ENCODE assay signal across 24 cellular contexts in genomic region chr5:8114597-8115266, GRCh38.
"Had no signal": no experiment of that assay in that cellular context is flagged by ENCODE, and none has a peak within 500 bp of the region (broad histone marks: within the 10 kb centered on the region; RNA-seq: fewer than 3 reads in every experiment).

No MANE protein-coding gene starts in this region.

- ATAC-seq: activated CD4-positive, CD25-positive, alpha-beta regulatory T cell treated with anti-CD3 and anti-CD28 coated beads, Interleukin-2, amount 50 U/mL, for 24 hours; gastroesophageal sphincter; left lobe of liver; lower lobe of right lung; naive thymus-derived CD4-positive, alpha-beta T cell had no signal

- H3K4me1 Mint-ChIP-seq: activated CD4-positive, alpha-beta memory T cell treated with anti-CD3 and anti-CD28 coated beads, Interleukin-2, amount 10 ng/mL, durations not matched to agents 7 days and 5 days; activated CD4-positive, alpha-beta T cell treated with anti-CD3 and anti-CD28 coated beads, Interleukin-2, amount 10 ng/mL, durations not matched to agents 24 days and 14 days; activated naive CD4-positive, alpha-beta T cell treated with anti-CD3 and anti-CD28 coated beads, Interleukin-2, amount 10 ng/mL, durations not matched to agents 7 days and 5 days; naive thymus-derived CD4-positive, alpha-beta T cell; neural crest cell had no signal

- H3K27me3 Mint-ChIP-seq: activated CD4-positive, alpha-beta memory T cell treated with anti-CD3 and anti-CD28 coated beads, Interleukin-2, amount 10 ng/mL, durations not matched to agents 7 days and 5 days; activated CD4-positive, alpha-beta T cell treated with anti-CD3 and anti-CD28 coated beads, Interleukin-2, amount 10 ng/mL, durations not matched to agents 24 days and 14 days; activated naive CD4-positive, alpha-beta T cell treated with anti-CD3 and anti-CD28 coated beads, Interleukin-2, amount 10 ng/mL, durations not matched to agents 7 days and 5 days; stimulated activated naive CD8-positive, alpha-beta T cell treated with anti-CD3 and anti-CD28 coated beads, Interleukin-15, Interleukin-2, amounts not matched to agents 100 ng/mL and 50 ng/mL, for 24 hours had no signal

- DNase-seq: activated CD4-positive, alpha-beta memory T cell treated with anti-CD3 and anti-CD28 coated beads, Interleukin-2, amount 10 ng/mL, durations not matched to agents 7 days and 5 days; activated CD4-positive, alpha-beta T cell treated with anti-CD3 and anti-CD28 coated beads, Interleukin-2, amount 10 ng/mL, durations not matched to agents 24 days and 14 days; activated effector memory CD4-positive, alpha-beta T cell treated with anti-CD3 and anti-CD28 coated beads, Interleukin-2, amount 50 U/mL, for 16 hours; activated naive CD4-positive, alpha-beta T cell treated with anti-CD3 and anti-CD28 coated beads, Interleukin-2, amount 10 ng/mL, durations not matched to agents 7 days and 5 days; amygdala; cortex of kidney; head of caudate nucleus; hypothalamus; kidney; lower lobe of right lung; naive thymus-derived CD4-positive, alpha-beta T cell; occipital lobe; stimulated activated CD4-positive, alpha-beta T cell treated with anti-CD3 and anti-CD28 coated beads, Interleukin-4, amount 100 ng/mL, for 4 hours; T1000 had no signal

- H3K27ac Mint-ChIP-seq: activated CD4-positive, alpha-beta memory T cell treated with anti-CD3 and anti-CD28 coated beads, Interleukin-2, amount 10 ng/mL, durations not matched to agents 7 days and 5 days; activated CD4-positive, alpha-beta T cell treated with anti-CD3 and anti-CD28 coated beads, Interleukin-2, amount 10 ng/mL, durations not matched to agents 24 days and 14 days; activated naive CD4-positive, alpha-beta T cell treated with anti-CD3 and anti-CD28 coated beads, Interleukin-2, amount 10 ng/mL, durations not matched to agents 7 days and 5 days; naive thymus-derived CD4-positive, alpha-beta T cell; stimulated activated naive CD8-positive, alpha-beta T cell treated with anti-CD3 and anti-CD28 coated beads, Interleukin-15, Interleukin-2, amounts not matched to agents 100 ng/mL and 50 ng/mL, for 24 hours; T-helper 1 cell treated with Interleukin-12 subunit alpha and Interleukin-12 subunit beta and Interleukin-4 antibody, amounts not matched to agents 30 μg/mL and 1 μg/mL, for 36 hours had no signal

- H3K36me3 Mint-ChIP-seq: activated naive CD4-positive, alpha-beta T cell treated with anti-CD3 and anti-CD28 coated beads, Interleukin-2, amount 10 ng/mL, durations not matched to agents 7 days and 5 days; naive thymus-derived CD4-positive, alpha-beta T cell had no signal

- H3K27ac ChIP-seq: epithelial cell of prostate, gastroesophageal sphincter, lower lobe of right lung, suprapubic skin, tibial nerve had no signal

- H3K4me1 ChIP-seq: gastroesophageal sphincter, lower lobe of right lung, suprapubic skin, tibial nerve had no signal

- H3K9me3 Mint-ChIP-seq: activated CD4-positive, alpha-beta memory T cell treated with anti-CD3 and anti-CD28 coated beads, Interleukin-2, amount 10 ng/mL, durations not matched to agents 7 days and 5 days; activated CD4-positive, alpha-beta T cell treated with anti-CD3 and anti-CD28 coated beads, Interleukin-2, amount 10 ng/mL, durations not matched to agents 24 days and 14 days; activated naive CD4-positive, alpha-beta T cell treated with anti-CD3 and anti-CD28 coated beads, Interleukin-2, amount 10 ng/mL, durations not matched to agents 7 days and 5 days; stimulated activated naive CD8-positive, alpha-beta T cell treated with anti-CD3 and anti-CD28 coated beads, Interleukin-15, Interleukin-2, amounts not matched to agents 100 ng/mL and 50 ng/mL, for 24 hours; T-helper 1 cell treated with Interleukin-12 subunit alpha and Interleukin-12 subunit beta and Interleukin-4 antibody, amounts not matched to agents 30 μg/mL and 1 μg/mL, for 36 hours had no signal

- H3K9me3 ChIP-seq: gastroesophageal sphincter, lower lobe of right lung, suprapubic skin, tibial nerve had no signal

- H3K4me3 ChIP-seq: gastroesophageal sphincter, lower lobe of right lung, suprapubic skin, tibial nerve had no signal

- FAIRE-seq: urothelium cell line had no signal

- H3K4me3 Mint-ChIP-seq: activated CD4-positive, alpha-beta memory T cell treated with anti-CD3 and anti-CD28 coated beads, Interleukin-2, amount 10 ng/mL, durations not matched to agents 7 days and 5 days; activated CD4-positive, alpha-beta T cell treated with anti-CD3 and anti-CD28 coated beads, Interleukin-2, amount 10 ng/mL, durations not matched to agents 24 days and 14 days; activated naive CD4-positive, alpha-beta T cell treated with anti-CD3 and anti-CD28 coated beads, Interleukin-2, amount 10 ng/mL, durations not matched to agents 7 days and 5 days; naive thymus-derived CD4-positive, alpha-beta T cell; neural crest cell; stimulated activated naive CD8-positive, alpha-beta T cell treated with anti-CD3 and anti-CD28 coated beads, Interleukin-15, Interleukin-2, amounts not matched to agents 100 ng/mL and 50 ng/mL, for 24 hours; T-helper 1 cell treated with Interleukin-12 subunit alpha and Interleukin-12 subunit beta and Interleukin-4 antibody, amounts not matched to agents 30 μg/mL and 1 μg/mL, for 36 hours had no signal

- H3K36me3 ChIP-seq: gastroesophageal sphincter, lower lobe of right lung, suprapubic skin, tibial nerve had no signal

- H3K27me3 ChIP-seq: gastroesophageal sphincter, suprapubic skin, tibial nerve had no signal
